Comparison of ENCODE assay signal across 23 cellular contexts in genomic region chr19:19133985-19134384, GRCh38. TPM values are rescaled to one million over a fixed set of nuclear protein-coding genes. Genes with fewer than 3 reads are reported as not detected.
"Had no signal": no experiment of that assay in that cellular context is flagged by ENCODE, and none has a peak within 500 bp of the region (broad histone marks: within the 10 kb centered on the region; RNA-seq: fewer than 3 reads in every experiment).

No MANE protein-coding gene starts in this region.

- H3K27me3 ChIP-seq: esophagus squamous epithelium, hepatocyte, ovary, right lobe of liver, testis, tibial artery had no signal

- H3K4me3 Mint-ChIP-seq: central memory CD8-positive, alpha-beta T cell; mesothelial cell of epicardium; nephron progenitor cell; stimulated activated memory B cell treated with anti-CD40 and anti-IgM and Interleukin-4, amounts not matched to agents 10 μg/mL and 1 μg/mL and 100 μg/mL, for 72 hours; type B pancreatic cell had no signal

- H3K9me3 ChIP-seq: right lobe of liver, testis had no signal

- H3K27ac Mint-ChIP-seq: mesothelial cell of epicardium; nephron progenitor cell; stimulated activated memory B cell treated with anti-CD40 and anti-IgM and Interleukin-4, amounts not matched to agents 10 μg/mL and 1 μg/mL and 100 μg/mL, for 72 hours; type B pancreatic cell had no signal

- H3K36me3 Mint-ChIP-seq: naive B cell had no signal

- ATAC-seq: left lobe of liver; mucosa of descending colon; stimulated activated memory B cell treated with anti-CD40 and anti-IgM and Interleukin-4, amounts not matched to agents 10 μg/mL and 1 μg/mL and 100 μg/mL, for 72 hours; stimulated activated naive CD8-positive, alpha-beta T cell treated with anti-CD3 and anti-CD28 coated beads, Interleukin-15, Interleukin-2, amounts not matched to agents 100 U/mL and 50 U/mL, for 24 hours had no signal

- H3K27ac ChIP-seq: coronary artery, esophagus squamous epithelium, hepatocyte, ovary, right lobe of liver, testis, tibial artery had no signal

- H3K9me3 Mint-ChIP-seq: central memory CD8-positive, alpha-beta T cell had no signal

- H3K4me3 ChIP-seq: coronary artery, esophagus squamous epithelium, hepatocyte, mucosa of descending colon, ovary, right lobe of liver, tibial artery had no signal

- H3K36me3 ChIP-seq: ovary, right lobe of liver had no signal

- DNase-seq: dermis blood vessel endothelial cell, erythroblast, esophagus squamous epithelium, foreskin melanocyte, kidney, mesenchymal stem cell, occipital lobe, ovary, posterior cingulate gyrus, tibial artery had no signal

- H3K27me3 Mint-ChIP-seq: central memory CD8-positive, alpha-beta T cell; naive B cell had no signal

RNA-seq across cellular contexts. Expression of gene MEF2B, which starts 36.1 kb away (rescaled TPM):
- total RNA-seq: occipital lobe had no signal
